8 cellular contexts compared by ENCODE assay signal in genomic region chr11:73625690-73626318, GRCh38. TPM values are rescaled to one million over a fixed set of nuclear protein-coding genes. Genes with fewer than 3 reads are reported as not detected.
A peak's percentile ranks its signal among the peaks of the same experiment; 100 is the strongest.
DNase-seq lines count a peak whose midpoint lies in the region; ATAC-seq and TF ChIP-seq lines count a peak whose summit lies in the region.

No MANE protein-coding gene starts in this region.

- ATAC-seq in T-helper 17 cell (peak; percentile 92), left cardiac atrium (peak; percentile 82 to 83), HG02885 (IDR thresholded peaks at IDR 0.05; ENCODE audit: poor library complexity, unreplicated experiment) (no peak), GM19452 (IDR thresholded peaks at IDR 0.05; ENCODE audit: unreplicated experiment) (no peak)

- H3K4me3 Mint-ChIP-seq in T-helper 17 cell: no peak overlapping the region

- peak; percentile 74 for DNase-seq in GM12865 (ENCODE audit: low read depth)
- peak; percentile 19 to 38 for DNase-seq in NCI-H187 (lab: John Stamatoyannopoulos, UW)
- peak; percentile 44 to 59 (median 50) for DNase-seq in T-helper 17 cell
- peak; percentile 57 for DNase-seq in amniotic epithelial cell (ENCODE audit: low read depth)
- peak; percentile 69 for DNase-seq in left cardiac atrium
- peak; percentile 82 for DNase-seq in retina

- peaks cover 3% of the 10 kb centered on the region for H3K4me1 Mint-ChIP-seq in T-helper 17 cell

- no peaks in the 10 kb centered on the region for H3K9me3 ChIP-seq in T-helper 17 cell (ENCODE audit: control insufficient read depth, low read length, poor library complexity, severe bottlenecking)

- H3K27ac Mint-ChIP-seq in T-helper 17 cell: no peak overlapping the region

- TF ChIP-seq CTCF in GM12865 (IDR thresholded peaks at IDR 0.05; ENCODE audit: insufficient read depth, low read depth, low read length, missing control alignments): peak; percentile 86

- no peak overlapping the region for H3K4me3 ChIP-seq in GM12865 (ENCODE audit: low read depth, low read length)

- no peaks in the 10 kb centered on the region for H3K36me3 Mint-ChIP-seq in T-helper 17 cell (ENCODE audit: low read depth)

- intact Hi-C loops in left cardiac atrium (cut with DNase I): loop anchor here (2.0 to 5.0 kb wide), 2 partner anchors 35 to 36 kb away; no protein-coding TSS in a partner anchor

- peaks cover 28% of the 10 kb centered on the region for H3K27me3 Mint-ChIP-seq in T-helper 17 cell

RNA-seq across cellular contexts. Expression of gene PLEKHB1, which starts 20.6 kb away (rescaled TPM):
- 10 to 100 TPM; 26.5 to 33.8 TPM for total RNA-seq in T-helper 17 cell
- 10 to 100 TPM in 1 of 2 donors, 1 to 10 TPM in 1; 9.9 to 11.2 TPM for total RNA-seq in left cardiac atrium

RNA-seq across cellular contexts. Expression of gene FAM168A, which starts 27.9 kb away (rescaled TPM):
- total RNA-seq in T-helper 17 cell (10 to 100 TPM; 21.1 to 22.2 TPM), left cardiac atrium (10 to 100 TPM; 31.5 to 35.2 TPM)

Comparison
In these comparisons a context has a peak if more than half of its experiments do, and no peak if none do; other contexts are left out.
1. DNase-seq: peak in every context shown above with its lines; median percentile 82 in retina; 74 in GM12865; 69 in left cardiac atrium; 57 in amniotic epithelial cell; 50 in T-helper 17 cell; 28 in NCI-H187.
2. ATAC-seq: peak in T-helper 17 cell (single experiment) and left cardiac atrium (2 of 2); none in HG02885 (single experiment) and GM19452 (single experiment).